ENCODE assay signal across 8 cellular contexts in the genomic region with DNA sequence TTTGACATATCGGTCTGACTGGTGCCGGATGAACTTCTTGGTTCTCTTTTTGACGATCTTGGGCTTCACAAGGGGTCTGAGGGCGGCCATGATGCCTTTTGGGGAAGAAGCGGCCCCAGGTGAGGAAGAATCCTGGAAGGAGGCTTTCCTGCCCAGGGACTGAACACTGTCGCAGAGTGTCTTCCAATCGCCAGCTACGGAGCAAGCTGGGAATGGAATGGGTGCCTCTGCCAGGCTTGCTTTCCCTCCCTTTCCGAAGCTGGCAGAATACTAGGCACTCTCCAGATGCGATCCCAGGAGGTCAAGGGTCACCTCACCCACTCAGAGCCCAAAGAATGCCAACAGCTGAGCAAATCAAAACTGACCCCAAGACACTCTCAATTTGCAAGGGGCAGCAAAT. TPM values are rescaled to one million over a fixed set of nuclear protein-coding genes. Genes with fewer than 3 reads are reported as not detected.
DNase-seq lines count a peak whose midpoint lies in the region; ATAC-seq and TF ChIP-seq lines count a peak whose summit lies in the region.
"Not testable (repeated sequence)": the region's sequence is repeated elsewhere in the genome, so short reads cannot be mapped to it uniquely, and the experiment has no call there.

No MANE protein-coding gene starts in this region.

- H3K36me3 ChIP-seq in WERI-Rb-1, result peaks cover 61% of the 10 kb centered on the region
- peaks cover 9 to 29% of the 10 kb centered on the region in 2 donors for H3K36me3 ChIP-seq in esophagus (ENCODE audit: control insufficient read depth in 2 of 2, insufficient read depth in 2 of 2, low read length in 1 of 2)
- peaks cover 43 to 56% of the 10 kb centered on the region in 2 donors for H3K36me3 ChIP-seq in neuronal stem cell (replicated peaks in 1 of 2; ENCODE audit: control insufficient read depth in 2 of 2, insufficient read depth in 2 of 2, low read length in 2 of 2)
- peaks cover 46% of the 10 kb centered on the region for H3K36me3 ChIP-seq in suprapubic skin

- H2BK120ac ChIP-seq in neuronal stem cell (ENCODE audit: low read depth, low read length), result not testable (repeated sequence)

- H3K27ac Mint-ChIP-seq in IgD-negative memory B cell, result peak overlapping the region; percentile 99 to 100 (median 100)

- peak overlapping the region; percentile 56 for H3K4me2 ChIP-seq in neuronal stem cell (ENCODE audit: insufficient read depth, low read length, poor library complexity, severe bottlenecking)

- in situ Hi-C loops in astrocyte of the cerebellum (cut with HindIII; ENCODE audit: low sequenced_read_pairs), result not testable (repeated sequence)

- not testable (repeated sequence) for H4K91ac ChIP-seq in neuronal stem cell (ENCODE audit: low read depth, low read length, poor library complexity)

- peak overlapping the region; percentile 100 for H3K27ac ChIP-seq in C4-2B
- peak overlapping the region; percentile 99; the same call in 1 of the 2 replicates for H3K27ac ChIP-seq in WERI-Rb-1
- peak overlapping the region in 1 of 2 donors; percentile 38 for H3K27ac ChIP-seq in esophagus (ENCODE audit: low read depth in 2 of 2, low read length in 1 of 2)
- H3K27ac ChIP-seq in neuronal stem cell (replicated peaks; ENCODE audit: low read length), result not testable (repeated sequence)
- peak overlapping the region; percentile 93 for H3K27ac ChIP-seq in suprapubic skin

- peaks cover 3 to 11% of the 10 kb centered on the region in 2 donors for H3K4me1 ChIP-seq in esophagus (ENCODE audit: control insufficient read depth in 2 of 2, insufficient read depth in 2 of 2, low read length in 1 of 2)
- not testable (repeated sequence) for H3K4me1 ChIP-seq in neuronal stem cell (ENCODE audit: control insufficient read depth in 2 of 2, insufficient read depth in 1 of 2, low read depth in 1 of 2, low read length in 2 of 2)
- H3K4me1 ChIP-seq in suprapubic skin, result peaks cover 40% of the 10 kb centered on the region

- H3K4me3 ChIP-seq in WERI-Rb-1 (ENCODE audit: low read depth, low read length), result peak overlapping the region; percentile 97
- H3K4me3 ChIP-seq in astrocyte of the cerebellum (ENCODE audit: low read depth, low read length), result peak overlapping the region; percentile 100
- peak overlapping the region; percentile 89 to 90 for H3K4me3 ChIP-seq in esophagus (ENCODE audit: low read depth in 1 of 2, low read length in 2 of 2)
- peak overlapping the region; percentile 68 to 94 for H3K4me3 ChIP-seq in neuronal stem cell (ENCODE audit: low read length in 2 of 2)
- peak overlapping the region; percentile 90 for H3K4me3 ChIP-seq in suprapubic skin

- not testable (repeated sequence) for H2BK12ac ChIP-seq in neuronal stem cell (ENCODE audit: low read length)

- not testable (repeated sequence) for H3K4ac ChIP-seq in neuronal stem cell (ENCODE audit: low read length)

- H3K79me1 ChIP-seq in neuronal stem cell (ENCODE audit: low read depth, low read length), result not testable (repeated sequence)

- H3K27me3 ChIP-seq in WERI-Rb-1 (ENCODE audit: insufficient read depth, low read depth, severe bottlenecking); esophagus (ENCODE audit: control insufficient read depth in 1 of 2, insufficient read depth in 2 of 2, low read length in 2 of 2); neuronal stem cell (ENCODE audit: control insufficient read depth in 3 of 3, insufficient read depth in 3 of 3, low read depth in 1 of 3, low read length in 3 of 3); suprapubic skin: not testable (repeated sequence)

- not testable (repeated sequence) for H3K27me3 Mint-ChIP-seq in IgD-negative memory B cell

- not testable (repeated sequence) for H3K18ac ChIP-seq in neuronal stem cell (ENCODE audit: low read length)

- H2BK15ac ChIP-seq in neuronal stem cell (ENCODE audit: low read length), result not testable (repeated sequence)

- TF ChIP-seq EP300 in suprapubic skin (IDR thresholded peaks at IDR 0.05), result not testable (repeated sequence)

- not testable (repeated sequence) for H3K23ac ChIP-seq in neuronal stem cell (ENCODE audit: low read depth, low read length, poor library complexity)

- H3K4me1 Mint-ChIP-seq in IgD-negative memory B cell, result peaks cover 21 to 38% (median 28%) of the 10 kb centered on the region in 3 donors

- TF ChIP-seq POLR2A in suprapubic skin (IDR thresholded peaks at IDR 0.05), result not testable (repeated sequence)

- H4K8ac ChIP-seq in neuronal stem cell (ENCODE audit: low read depth, low read length), result not testable (repeated sequence)

- peak; percentile 43 for ATAC-seq in left lobe of liver

- DNase-seq in WERI-Rb-1; astrocyte of the cerebellum (ENCODE audit: low read depth); left lobe of liver (ENCODE audit: low spot score); neuronal stem cell (ENCODE audit: low spot score); suprapubic skin (ENCODE audit: low spot score in 2 of 2): not testable (repeated sequence)

- H2BK5ac ChIP-seq in neuronal stem cell (ENCODE audit: low read length), result not testable (repeated sequence)

- H3K9me3 Mint-ChIP-seq in IgD-negative memory B cell, result not testable (repeated sequence)

- H3K14ac ChIP-seq in neuronal stem cell (ENCODE audit: low read length), result not testable (repeated sequence)

- not testable (repeated sequence) for H3K36me3 Mint-ChIP-seq in IgD-negative memory B cell

- H2AK5ac ChIP-seq in neuronal stem cell (ENCODE audit: low read depth, low read length), result not testable (repeated sequence)

- 35 to 37% methylated on average over 10 of the region's 10 CpGs for WGBS in esophagus, 2 donors
- WGBS in neuronal stem cell (ENCODE audit: extremely low coverage in 2 of 2, insufficient read length in 2 of 2, insufficient replicate concordance in 1 of 2), 2 donors, result no CpG with 5 or more reads among the region's 10 CpGs
- 51% methylated on average over 10 of the region's 10 CpGs for WGBS in suprapubic skin

- not testable (repeated sequence) for H3K9me3 ChIP-seq in WERI-Rb-1 (ENCODE audit: severe bottlenecking); esophagus (ENCODE audit: control insufficient read depth in 2 of 2, insufficient read depth in 1 of 2, low read depth in 1 of 2, low read length in 1 of 2); neuronal stem cell (replicated peaks in 1 of 2; ENCODE audit: control insufficient read depth in 2 of 2, insufficient read depth in 1 of 2, low read depth in 1 of 2, low read length in 2 of 2); suprapubic skin

- H3K4me3 Mint-ChIP-seq in IgD-negative memory B cell, result peak overlapping the region; percentile 96 to 99 (median 98)

- not testable (repeated sequence) for TF ChIP-seq CTCF in C4-2B (conservative IDR thresholded peaks at IDR 0.05); WERI-Rb-1 (IDR thresholded peaks at IDR 0.05; ENCODE audit: low read depth, low read length); astrocyte of the cerebellum (IDR thresholded peaks at IDR 0.05; ENCODE audit: low read depth, low read length, missing control alignments); suprapubic skin (IDR thresholded peaks at IDR 0.05)

- peak overlapping the region; percentile 97 for H3K9ac ChIP-seq in neuronal stem cell (ENCODE audit: low read depth, low read length, poor library complexity)

- not testable (repeated sequence) for H2AFZ ChIP-seq in neuronal stem cell (ENCODE audit: low read length)

RNA-seq across cellular contexts. Expression of a gene that starts 1.2 kb away (rescaled TPM):
- 3,703 TPM for polyA plus RNA-seq in IgD-negative memory B cell
- polyA plus RNA-seq in esophagus, result 1,000 to 10,000 TPM; 2,267 to 2,386 TPM
- total RNA-seq in left lobe of liver, result 414 TPM
- polyA plus RNA-seq in neuronal stem cell (2013, experiment 1 of 2), result 2,661 TPM
- 2,611 TPM for polyA plus RNA-seq in neuronal stem cell (2013, experiment 2 of 2)
- 1,000 to 10,000 TPM; 1,159 to 2,367 (median 1,696) TPM for total RNA-seq in suprapubic skin

RNA-seq across cellular contexts. Expression of a gene that starts 43.7 kb away (rescaled TPM):
- polyA plus RNA-seq in IgD-negative memory B cell, result 0.35 TPM
- polyA plus RNA-seq in esophagus, result 1 to 10 TPM in 1 of 2 donors, under 1 TPM in 1; 0.84 to 1.2 TPM
- total RNA-seq in left lobe of liver, result 7.2 TPM
- polyA plus RNA-seq in neuronal stem cell (2013, experiment 1 of 2), result 3.1 TPM
- polyA plus RNA-seq in neuronal stem cell (2013, experiment 2 of 2), result 3.1 TPM
- total RNA-seq in suprapubic skin, result 1 to 10 TPM; 1.0 to 1.4 (median 1.3) TPM
